ENCODE assay signal across 8 cellular contexts in the genomic region with DNA sequence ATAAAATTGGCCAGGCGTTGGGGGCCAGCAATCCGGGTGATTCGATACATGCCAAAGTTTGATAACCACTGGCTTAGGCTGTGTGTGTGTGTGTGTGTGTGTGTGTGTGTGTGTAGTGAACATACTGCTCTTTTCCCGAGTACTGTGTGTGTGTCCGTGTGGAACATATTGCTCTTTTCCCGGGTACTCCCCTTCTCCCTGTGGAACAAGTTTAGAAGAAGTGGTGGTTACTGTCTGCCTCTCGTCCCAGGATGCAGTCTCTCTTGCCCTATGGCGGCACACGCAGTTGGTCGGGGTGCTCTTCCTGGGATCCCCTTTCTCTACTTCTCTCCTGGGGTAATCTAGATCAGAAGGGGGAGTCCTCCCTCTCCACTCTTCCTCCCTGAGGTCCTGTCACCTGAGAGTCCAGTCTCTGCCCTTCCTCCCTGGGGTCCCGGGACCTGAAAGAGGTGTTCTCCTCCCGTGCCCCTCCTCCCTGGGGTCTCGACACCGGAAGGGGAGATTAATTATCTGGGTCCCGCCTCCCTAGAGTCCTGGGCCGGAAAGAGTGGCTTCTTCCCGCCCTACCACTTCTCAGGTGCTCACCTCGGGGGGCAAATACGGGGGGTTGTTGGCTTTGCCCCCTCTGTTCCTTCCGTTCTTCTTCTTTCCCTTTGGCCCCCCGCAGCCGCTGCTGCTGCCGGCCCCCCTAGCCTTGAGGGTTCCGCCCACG. TPM values are rescaled to one million over a fixed set of nuclear protein-coding genes. Genes with fewer than 3 reads are reported as not detected.
DNase-seq lines count a peak whose midpoint lies in the region; ATAC-seq, FAIRE-seq and TF ChIP-seq lines count a peak whose summit lies in the region.

No MANE protein-coding gene starts in this region.

- in situ Hi-C loops in Caki2 (cut with HindIII; ENCODE audit: low pct_unique_long_range_greater_than_20kb, low sequenced_read_pairs) = no loop called here

- peak; percentile 66 for DNase-seq in Caki2 (ENCODE audit: low read depth)
- peak; percentile 63 for DNase-seq in H54 (ENCODE audit: insufficient read length, low spot score)
- DNase-seq in NCI-H2196 treated with DMSO at 0.1 percent for 48 hours (lab: John Stamatoyannopoulos, UW; ENCODE audit: unreplicated experiment) = peak; percentile 31
- DNase-seq in activated CD8-positive, alpha-beta memory T cell treated with anti-CD3 and anti-CD28 coated beads for 48 hours (ENCODE audit: low read depth in 2 of 3, low spot score in 2 of 3) = peak in 2 of 3 experiments; percentile 26 to 28
- peak; percentile 32 for DNase-seq in endothelial cell of umbilical vein (ENCODE audit: low read depth, low spot score)
- peak; percentile 65 for DNase-seq in stimulated activated naive CD8-positive, alpha-beta T cell treated with anti-CD3 and anti-CD28 coated beads, Interleukin-15, Interleukin-2, amounts not matched to agents 100 U/mL and 50 U/mL, for 24 hours
- no peak for DNase-seq in NOMO-1 treated with dmso at 0.1 percent for 144 hours (lab: John Stamatoyannopoulos, UW; ENCODE audit: unreplicated experiment)

- no peaks in the 10 kb centered on the region for H3K9me1 ChIP-seq in endothelial cell of umbilical vein (replicated peaks; ENCODE audit: control insufficient read depth, extremely low read depth, insufficient read depth, low read length)

- POLR2A ChIA-PET in endothelial cell of umbilical vein (lab: Charles Lee) = interaction anchor here (0.6 to 1.2 kb wide), 4 partner anchors 18 to 142 kb away, joined by 4 to 8 read pairs (median 4); a partner anchor contains a TSS

- H3K9ac ChIP-seq in endothelial cell of umbilical vein (replicated peaks; ENCODE audit: extremely low read depth, insufficient read depth, low read length) = peak overlapping the region; percentile 98

- peak overlapping the region; percentile 1 for H2AFZ ChIP-seq in endothelial cell of umbilical vein (ENCODE audit: low read depth, low read length)

- TF ChIP-seq POLR2A in H54 (IDR thresholded peaks at IDR 0.05; ENCODE audit: low read depth, low read length) (no peak), endothelial cell of umbilical vein (IDR thresholded peaks at IDR 0.05; ENCODE audit: low read depth, low read length) (no peak)

- peaks cover 27% of the 10 kb centered on the region for H3K79me2 ChIP-seq in endothelial cell of umbilical vein (ENCODE audit: control insufficient read depth, insufficient read depth, low read length)

- peak overlapping the region; percentile 70 for H3K4me2 ChIP-seq in endothelial cell of umbilical vein (ENCODE audit: insufficient read depth, low read length)

- no peaks in the 10 kb centered on the region for H4K20me1 ChIP-seq in endothelial cell of umbilical vein (replicated peaks; ENCODE audit: control insufficient read depth, extremely low read depth, insufficient read depth, low read length)

- peak; percentile 30 for ATAC-seq in stimulated activated naive CD8-positive, alpha-beta T cell treated with anti-CD3 and anti-CD28 coated beads, Interleukin-15, Interleukin-2, amounts not matched to agents 100 U/mL and 50 U/mL, for 24 hours

- H3K27me3 ChIP-seq in endothelial cell of umbilical vein (ENCODE audit: control insufficient read depth in 2 of 2, insufficient read depth in 2 of 2, low read length in 2 of 2) (no peaks in the 10 kb centered on the region), mononuclear cell (ENCODE audit: insufficient read depth, low read length) (no peaks in the 10 kb centered on the region)

- dilution Hi-C loops in endothelial cell of umbilical vein (cut with MboI; ENCODE audit: extremely low pct_ligation_motif_present, low sequenced_read_pairs) = no loop called here

- no TSS peak for BruUV-seq in endothelial cell of umbilical vein (replicated peaks; lab: Mats Ljungman, UMichigan)

- no peak for TF ChIP-seq CTCF in endothelial cell of umbilical vein (IDR thresholded peaks at IDR 0.05; ENCODE audit: extremely low read depth in 1 of 2, insufficient read depth in 1 of 2, low read depth in 1 of 2, low read length in 2 of 2)

- peaks cover 14 to 22% of the 10 kb centered on the region in 2 experiments for H3K36me3 ChIP-seq in endothelial cell of umbilical vein (ENCODE audit: control insufficient read depth in 2 of 2, extremely low read depth in 1 of 2, insufficient read depth in 2 of 2, low read length in 2 of 2)

- H3K4me3 ChIP-seq in endothelial cell of umbilical vein (replicated peaks in 1 of 3; ENCODE audit: insufficient read depth in 1 of 3, low read depth in 1 of 3, low read length in 3 of 3) (peak overlapping the region; percentile 89 to 93 (median 93)), mononuclear cell (ENCODE audit: low read length) (peak overlapping the region; percentile 96)

- H3K27ac ChIP-seq in endothelial cell of umbilical vein (ENCODE audit: insufficient read depth, low read depth, low read length) = peak overlapping the region; percentile 88

- H3K4me1 ChIP-seq in endothelial cell of umbilical vein (ENCODE audit: control insufficient read depth, extremely low read depth, insufficient read depth, low read length) (peaks cover 25% of the 10 kb centered on the region), mononuclear cell (ENCODE audit: insufficient read depth, low read length) (peaks cover 49% of the 10 kb centered on the region)

- FAIRE-seq in H54 (lab: Jason Lieb, UNC) (no peak), endothelial cell of umbilical vein (lab: Jason Lieb, UNC) (peak; percentile 81)

- H3K9me3 ChIP-seq in endothelial cell of umbilical vein (replicated peaks; ENCODE audit: control insufficient read depth, insufficient read depth, low read length) = no peaks in the 10 kb centered on the region
- H3K9me3 ChIP-seq in mononuclear cell (ENCODE audit: low read depth, low read length) = no peaks in the 10 kb centered on the region

- CTCF ChIA-PET in endothelial cell of umbilical vein (lab: Charles Lee) = interaction anchor here (0.7 to 1.8 kb wide), 6 partner anchors 20 to 468 kb away, joined by 3 to 12 read pairs (median 4); no protein-coding TSS in a partner anchor

- intact Hi-C loops in endothelial cell of umbilical vein (cut with micrococcal nuclease) = loop anchor here (1.0 to 5.0 kb wide), 2 partner anchors 20 to 201 kb away; a partner anchor contains a TSS

RNA-seq across cellular contexts. Expression of a gene that starts 0.5 kb away (rescaled TPM):
- 51.0 and 56.5 TPM in 2 replicates for total RNA-seq in Caki2 (2014; rRNA removed; shearing (Covaris generic); ENCODE audit: low replicate concordance)
- 77.6 and 87.1 TPM in 2 replicates for total RNA-seq in endothelial cell of umbilical vein
- 112 and 118 TPM in 2 replicates for polyA plus RNA-seq in endothelial cell of umbilical vein
- polyA plus RNA-seq in endothelial cell of umbilical vein (2011; cell fraction: cytosol; rRNA removed) = 57.8 and 62.8 TPM in 2 replicates
- polyA plus RNA-seq in endothelial cell of umbilical vein (2011; cell fraction: nucleus; rRNA removed) = 395 and 433 TPM in 2 replicates
- 59.1 and 59.4 TPM in 2 replicates for polyA plus RNA-seq in endothelial cell of umbilical vein (2012)
- 93.0 and 97.6 TPM in 2 replicates for polyA minus RNA-seq in endothelial cell of umbilical vein
- polyA minus RNA-seq in endothelial cell of umbilical vein (2011; cell fraction: cytosol; rRNA and poly(A)+ RNA removed) = 45.7 TPM
- 69.6 and 79.8 TPM in 2 replicates for polyA minus RNA-seq in endothelial cell of umbilical vein (2011; cell fraction: nucleus; rRNA and poly(A)+ RNA removed)
- total RNA-seq in mononuclear cell = 31.7 TPM

RNA-seq across cellular contexts. Expression of a gene that starts 7.1 kb away (rescaled TPM):
- total RNA-seq in Caki2 (2014; rRNA removed; shearing (Covaris generic); ENCODE audit: low replicate concordance) = 39.1 and 46.7 TPM in 2 replicates
- 32.3 and 34.9 TPM in 2 replicates for total RNA-seq in endothelial cell of umbilical vein
- 62.0 and 63.5 TPM in 2 replicates for polyA plus RNA-seq in endothelial cell of umbilical vein
- polyA plus RNA-seq in endothelial cell of umbilical vein (2011; cell fraction: cytosol; rRNA removed) = 49.8 and 50.7 TPM in 2 replicates
- polyA plus RNA-seq in endothelial cell of umbilical vein (2011; cell fraction: nucleus; rRNA removed) = 26.7 and 29.3 TPM in 2 replicates
- 20.8 and 29.5 TPM in 2 replicates for polyA plus RNA-seq in endothelial cell of umbilical vein (2012)
- polyA minus RNA-seq in endothelial cell of umbilical vein = 45.6 and 45.8 TPM in 2 replicates
- polyA minus RNA-seq in endothelial cell of umbilical vein (2011; cell fraction: cytosol; rRNA and poly(A)+ RNA removed) = 17.9 TPM
- polyA minus RNA-seq in endothelial cell of umbilical vein (2011; cell fraction: nucleus; rRNA and poly(A)+ RNA removed) = 8.0 and 13.0 TPM in 2 replicates
- 55.9 TPM for total RNA-seq in mononuclear cell

RNA-seq across cellular contexts. Expression of a gene that starts 16.3 kb away (rescaled TPM):
- total RNA-seq in Caki2 (2014; rRNA removed; shearing (Covaris generic); ENCODE audit: low replicate concordance) = not detected in 2 replicates
- total RNA-seq in endothelial cell of umbilical vein (0.12 and 0.27 TPM in 2 replicates), mononuclear cell (0.42 TPM)
- 0.18 and 0.21 TPM in 2 replicates for polyA plus RNA-seq in endothelial cell of umbilical vein
- polyA plus RNA-seq in endothelial cell of umbilical vein (2011; cell fraction: cytosol; rRNA removed) = 0.14 and 0.23 TPM in 2 replicates
- polyA plus RNA-seq in endothelial cell of umbilical vein (2011; cell fraction: nucleus; rRNA removed) = 0.11 and 0.12 TPM in 2 replicates
- polyA plus RNA-seq in endothelial cell of umbilical vein (2012) = 0.29 and 0.50 TPM in 2 replicates
- 0.12 TPM in 1 of 2 replicates, not detected in the other for polyA minus RNA-seq in endothelial cell of umbilical vein
- not detected for polyA minus RNA-seq in endothelial cell of umbilical vein (2011; cell fraction: cytosol; rRNA and poly(A)+ RNA removed)
- 0.29 TPM in 1 of 2 replicates, not detected in the other for polyA minus RNA-seq in endothelial cell of umbilical vein (2011; cell fraction: nucleus; rRNA and poly(A)+ RNA removed)

RNA-seq across cellular contexts. Expression of a gene that starts 52.6 kb away (rescaled TPM):
- total RNA-seq in Caki2 (2014; rRNA removed; shearing (Covaris generic); ENCODE audit: low replicate concordance) = 23.5 and 39.0 TPM in 2 replicates
- total RNA-seq in endothelial cell of umbilical vein = 33.7 and 36.6 TPM in 2 replicates
- polyA plus RNA-seq in endothelial cell of umbilical vein = 8.8 and 9.3 TPM in 2 replicates
- 12.6 and 13.6 TPM in 2 replicates for polyA plus RNA-seq in endothelial cell of umbilical vein (2011; cell fraction: cytosol; rRNA removed)
- 15.6 and 16.5 TPM in 2 replicates for polyA plus RNA-seq in endothelial cell of umbilical vein (2011; cell fraction: nucleus; rRNA removed)
- 20.4 and 23.2 TPM in 2 replicates for polyA plus RNA-seq in endothelial cell of umbilical vein (2012)
- 38.9 and 49.3 TPM in 2 replicates for polyA minus RNA-seq in endothelial cell of umbilical vein
- polyA minus RNA-seq in endothelial cell of umbilical vein (2011; cell fraction: cytosol; rRNA and poly(A)+ RNA removed) = 12.1 TPM
- polyA minus RNA-seq in endothelial cell of umbilical vein (2011; cell fraction: nucleus; rRNA and poly(A)+ RNA removed) = 11.7 and 15.9 TPM in 2 replicates
- 2.7 TPM for total RNA-seq in mononuclear cell

RNA-seq across cellular contexts. Expression of a gene that starts 52.7 kb away (rescaled TPM):
- 28.3 and 39.2 TPM in 2 replicates for total RNA-seq in Caki2 (2014; rRNA removed; shearing (Covaris generic); ENCODE audit: low replicate concordance)
- 45.9 and 50.0 TPM in 2 replicates for total RNA-seq in endothelial cell of umbilical vein
- 27.5 and 28.4 TPM in 2 replicates for polyA plus RNA-seq in endothelial cell of umbilical vein
- 34.7 and 39.9 TPM in 2 replicates for polyA plus RNA-seq in endothelial cell of umbilical vein (2011; cell fraction: cytosol; rRNA removed)
- 70.5 and 78.3 TPM in 2 replicates for polyA plus RNA-seq in endothelial cell of umbilical vein (2011; cell fraction: nucleus; rRNA removed)
- 27.5 and 35.4 TPM in 2 replicates for polyA plus RNA-seq in endothelial cell of umbilical vein (2012)
- 50.9 and 57.6 TPM in 2 replicates for polyA minus RNA-seq in endothelial cell of umbilical vein
- 35.9 TPM for polyA minus RNA-seq in endothelial cell of umbilical vein (2011; cell fraction: cytosol; rRNA and poly(A)+ RNA removed)
- polyA minus RNA-seq in endothelial cell of umbilical vein (2011; cell fraction: nucleus; rRNA and poly(A)+ RNA removed) = 35.0 and 64.3 TPM in 2 replicates
- total RNA-seq in mononuclear cell = 17.3 TPM
